ENCODE assay signal across 11 cellular contexts in genomic region chr17:21685061-21685795, GRCh38. TPM values are rescaled to one million over a fixed set of nuclear protein-coding genes. Genes with fewer than 3 reads are reported as not detected.
DNase-seq lines count a peak whose midpoint lies in the region; ATAC-seq, FAIRE-seq and TF ChIP-seq lines count a peak whose summit lies in the region.
"Not testable (repeated sequence)": the region's sequence is repeated elsewhere in the genome, so short reads cannot be mapped to it uniquely, and the experiment has no call there.
"Had no signal": no experiment of that assay in that cellular context is flagged by ENCODE, and none has a peak within 500 bp of the region (broad histone marks: within the 10 kb centered on the region; RNA-seq: fewer than 3 reads in every experiment).

No MANE protein-coding gene starts in this region.

- H3K4me2 ChIP-seq in Karpas-422 (ENCODE audit: low read depth, low read length, poor library complexity, severe bottlenecking); HepG2 (ENCODE audit: low read depth, low read length): not testable (repeated sequence)

- H3K9me3 ChIP-seq in Karpas-422 (ENCODE audit: low read length); HepG2 (ENCODE audit: low read length); aorta (ENCODE audit: control insufficient read depth, low read length): not testable (repeated sequence)

- FAIRE-seq in HepG2 (lab: Jason Lieb, UNC): not testable (repeated sequence)

- H3K9ac ChIP-seq in Karpas-422 (ENCODE audit: low read length); HepG2 (ENCODE audit: insufficient read depth, low read depth, low read length): not testable (repeated sequence)

- not testable (repeated sequence) for H3K9me2 ChIP-seq in Karpas-422 (replicated peaks; ENCODE audit: insufficient read depth, low read length)

- peak; percentile 9 for DNase-seq in Karpas-422
- DNase-seq in activated effector memory CD4-positive, alpha-beta T cell treated with anti-CD3 and anti-CD28 coated beads, Interleukin-2, amount 50 U/mL, for 16 hours: peak; percentile 37
- not testable (repeated sequence) for DNase-seq in HepG2 (ENCODE audit: low spot score)
- DNase-seq in posterior vena cava (ENCODE audit: low spot score): peak; percentile 62
- peak; percentile 17 to 62 for DNase-seq in aorta

- WGBS in HepG2 (ENCODE audit: low lambda C conversion rate): 49% methylated on average over 38 of the region's 42 CpGs
- WGBS in aorta, 2 donors: 80 to 81% methylated on average over 34 to 42 of the region's 42 CpGs

- H3K79me2 ChIP-seq in Karpas-422 (ENCODE audit: low read length); HepG2 (ENCODE audit: insufficient read depth, low read length): not testable (repeated sequence)

- not testable (repeated sequence) for H3K36me3 ChIP-seq in Karpas-422 (ENCODE audit: insufficient read depth, low read length); HepG2 (replicated peaks in 1 of 2; ENCODE audit: control insufficient read depth in 1 of 2, insufficient read depth in 2 of 2, low read length in 2 of 2); aorta (ENCODE audit: control insufficient read depth in 1 of 2, insufficient read depth in 2 of 2, low read length in 1 of 2)

- not testable (repeated sequence) for TF ChIP-seq CTCF in HepG2 (CRISPR knock-in tag; IDR thresholded peaks at IDR 0.05)

- not testable (repeated sequence) for H3K4me3 ChIP-seq in Karpas-422 (ENCODE audit: low read length); HepG2 (replicated peaks in 1 of 3; ENCODE audit: insufficient read depth in 1 of 3, low read depth in 2 of 3, low read length in 3 of 3); aorta (ENCODE audit: low read length in 2 of 2)

- TF ChIP-seq POLR2A in HepG2 (IDR thresholded peaks at IDR 0.05; ENCODE audit: insufficient read depth in 1 of 2, low read depth in 2 of 2, low read length in 2 of 2): not testable (repeated sequence)

- H2AFZ ChIP-seq in Karpas-422 (ENCODE audit: low read length); HepG2 (ENCODE audit: low read length): not testable (repeated sequence)

- POLR2A ChIA-PET in HepG2 (lab: Yijun Ruan, JAX): not testable (repeated sequence)

- H3K27ac ChIP-seq in Karpas-422 (ENCODE audit: low read length); HepG2 (ENCODE audit: extremely low read length, insufficient read depth, low read length); aorta (ENCODE audit: low read depth in 1 of 2, low read length in 2 of 2): not testable (repeated sequence)

- BruUV-seq in HepG2 (replicated peaks; lab: Mats Ljungman, UMichigan): not testable (repeated sequence)

- TF ChIP-seq RAD21 in HepG2 (CRISPR knock-in tag; IDR thresholded peaks at IDR 0.05): not testable (repeated sequence)

- not testable (repeated sequence) for H3K4me1 ChIP-seq in Karpas-422 (ENCODE audit: low read length); HepG2 (ENCODE audit: insufficient read depth, low read length); aorta (ENCODE audit: control insufficient read depth in 1 of 2, insufficient read depth in 2 of 2, low read length in 2 of 2)

- intact Hi-C loops in HepG2 (cut with micrococcal nuclease; ENCODE audit: unreplicated experiment); posterior vena cava (cut with DNase I): not testable (repeated sequence)
- intact Hi-C loops in aorta (cut with DNase I): loop anchor here (5.0 kb wide), 1 partner anchor 283 kb away; no protein-coding TSS in a partner anchor

- H4K20me1 ChIP-seq in Karpas-422 (ENCODE audit: insufficient read depth, low read depth, low read length); HepG2 (ENCODE audit: insufficient read depth, low read length): not testable (repeated sequence)

- not testable (repeated sequence) for ATAC-seq in HepG2; aorta (ENCODE audit: low FRiP score)

- CTCF ChIA-PET in HepG2 (lab: Yijun Ruan, JAX; ENCODE audit: low intra/inter-chr PET ratio, low total read pairs): not testable (repeated sequence)

- not testable (repeated sequence) for TF ChIP-seq EP300 in HepG2 (IDR thresholded peaks at IDR 0.05; ENCODE audit: low read depth in 2 of 2, low read length in 2 of 2); HepG2 (CRISPR knock-in tag; IDR thresholded peaks at IDR 0.05; ENCODE audit: borderline replicate concordance)

- in situ Hi-C loops in HepG2 (cut with HindIII; ENCODE audit: extremely low pct_ligation_motif_present, low pct_unique_long_range_greater_than_20kb): not testable (repeated sequence)

- H3K27me3 ChIP-seq in Karpas-422 (ENCODE audit: low read length); aorta (ENCODE audit: control insufficient read depth in 1 of 2, insufficient read depth in 2 of 2, low read length in 1 of 2): not testable (repeated sequence)
- H3K27me3 ChIP-seq in HepG2 (ENCODE audit: control insufficient read depth in 1 of 2, insufficient read depth in 2 of 2, low read length in 2 of 2): peaks cover 4 to 20% of the 10 kb centered on the region in 2 experiments; a peak in 2 of 5 replicates

TF ChIP-seq in HepG2, 621 proteins besides CTCF, POLR2A, EP300 and RAD21:
- TF ChIP-seq, protein P1, sequence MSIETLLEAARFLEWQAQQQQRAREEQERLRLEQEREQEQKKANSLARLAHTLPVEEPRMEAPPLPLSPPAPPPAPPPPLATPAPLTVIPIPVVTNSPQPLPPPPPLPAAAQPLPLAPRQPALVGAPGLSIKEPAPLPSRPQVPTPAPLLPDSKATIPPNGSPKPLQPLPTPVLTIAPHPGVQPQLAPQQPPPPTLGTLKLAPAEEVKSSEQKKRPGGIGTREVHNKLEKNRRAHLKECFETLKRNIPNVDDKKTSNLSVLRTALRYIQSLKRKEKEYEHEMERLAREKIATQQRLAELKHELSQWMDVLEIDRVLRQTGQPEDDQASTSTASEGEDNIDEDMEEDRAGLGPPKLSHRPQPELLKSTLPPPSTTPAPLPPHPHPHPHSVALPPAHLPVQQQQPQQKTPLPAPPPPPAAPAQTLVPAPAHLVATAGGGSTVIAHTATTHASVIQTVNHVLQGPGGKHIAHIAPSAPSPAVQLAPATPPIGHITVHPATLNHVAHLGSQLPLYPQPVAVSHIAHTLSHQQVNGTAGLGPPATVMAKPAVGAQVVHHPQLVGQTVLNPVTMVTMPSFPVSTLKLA (IDR thresholded peaks at IDR 0.05): peak; percentile 33; the same call in 1 of the 2 replicates

RNA-seq across cellular contexts. Expression of gene KCNJ18, which starts 7.1 kb away (rescaled TPM):
- total RNA-seq in Karpas-422 (2014; rRNA removed; shearing (Covaris generic); ENCODE audit: low replicate concordance): not detected in 2 replicates
- total RNA-seq in HepG2 (2016; rRNA removed; fragmentation: Illumina TruSeq; extraction: Trizol) (not detected in 2 replicates), posterior vena cava (not detected), aorta (not detected)
- not detected in 2 replicates for total RNA-seq in HepG2 (2016; cell fraction: cytosol; rRNA removed; fragmentation: Illumina TruSeq; extraction: Trizol; ENCODE audit: low read depth)
- not detected in 2 replicates for total RNA-seq in HepG2 (2016; cell fraction: insoluble cytoplasmic fraction; rRNA removed; fragmentation: Illumina TruSeq; extraction: Trizol)
- not detected in 2 replicates for total RNA-seq in HepG2 (2016; cell fraction: membrane; rRNA removed; fragmentation: Illumina TruSeq; extraction: Trizol)
- total RNA-seq in HepG2 (2016; cell fraction: nucleus; rRNA removed; fragmentation: Illumina TruSeq; extraction: Trizol): not detected in 2 replicates
- polyA plus RNA-seq in HepG2 (2011; rRNA removed) (not detected in 2 replicates), aorta (not detected)
- polyA plus RNA-seq in HepG2 (2011; cell fraction: cytosol; rRNA removed): not detected in 2 replicates
- not detected in 2 replicates for polyA plus RNA-seq in HepG2 (2011; cell fraction: nucleus; rRNA removed)
- polyA plus RNA-seq in HepG2 (2012): not detected in 2 replicates
- not detected in 2 replicates for polyA plus RNA-seq in HepG2 (2016; cell fraction: cytosol; fragmentation: Illumina TruSeq; extraction: Trizol; ENCODE audit: low read depth)
- polyA plus RNA-seq in HepG2 (2016; cell fraction: insoluble cytoplasmic fraction; fragmentation: Illumina TruSeq; extraction: Trizol; ENCODE audit: low read depth): not detected in 2 replicates
- not detected in 2 replicates for polyA plus RNA-seq in HepG2 (2016; cell fraction: membrane; fragmentation: Illumina TruSeq; extraction: Trizol; ENCODE audit: low read depth)
- not detected in 2 replicates for polyA plus RNA-seq in HepG2 (2016; cell fraction: nucleus; fragmentation: Illumina TruSeq; extraction: Trizol; ENCODE audit: insufficient read depth, low read depth)
- not detected in 2 replicates for polyA minus RNA-seq in HepG2 (2011; rRNA and poly(A)+ RNA removed; ENCODE audit: low replicate concordance)
- polyA minus RNA-seq in HepG2 (2011; cell fraction: cytosol; rRNA and poly(A)+ RNA removed): not detected in 2 replicates
- not detected in 2 replicates for polyA minus RNA-seq in HepG2 (2011; cell fraction: nucleus; rRNA and poly(A)+ RNA removed)
- total RNA-seq: A673; Caco-2; Calu3; CD4-positive, alpha-beta T cell; CD8-positive, alpha-beta T cell had no signal
- polyA plus RNA-seq: AG04450 had no signal
